25 cellular contexts compared by ENCODE assay signal in the genomic region with DNA sequence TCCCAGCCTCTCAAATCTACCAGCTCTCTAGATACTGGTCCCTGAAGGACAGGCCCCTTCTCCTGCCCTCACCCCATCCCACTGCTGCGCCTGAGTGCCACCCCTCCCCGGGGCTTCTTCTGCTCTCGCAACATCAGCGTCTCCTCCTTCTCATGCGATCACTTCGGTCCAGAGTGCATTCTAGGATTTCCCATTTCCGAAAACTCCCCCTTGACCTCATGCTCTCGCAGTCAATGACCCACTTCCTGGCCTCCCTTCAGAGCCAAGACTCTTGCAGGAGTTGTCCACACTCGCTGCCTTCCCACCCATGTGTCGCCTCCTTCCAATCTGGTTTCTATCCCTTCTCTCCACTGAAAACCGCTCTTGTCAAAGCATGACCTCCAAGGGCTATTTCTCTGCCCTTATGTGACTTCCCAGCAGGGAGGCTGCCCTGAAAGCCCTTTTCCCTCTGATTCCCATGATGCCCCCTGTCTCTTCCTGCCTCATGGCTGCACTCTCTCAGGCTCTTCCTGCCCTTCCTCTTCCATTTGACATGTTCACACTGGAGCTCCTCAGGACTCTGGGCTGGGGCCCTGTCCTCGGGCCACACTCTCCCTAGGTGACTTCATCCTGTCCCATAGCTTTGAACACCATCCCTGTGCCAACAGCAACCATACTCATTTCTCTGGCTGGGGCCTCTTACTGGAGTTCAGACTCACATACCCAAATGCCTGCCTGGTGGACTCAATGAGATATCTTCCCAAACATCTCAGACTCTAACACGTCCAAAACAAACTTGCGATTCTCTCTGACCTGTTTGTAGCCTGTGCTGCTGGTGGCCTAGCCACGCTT. TPM values are rescaled to one million over a fixed set of nuclear protein-coding genes. Genes with fewer than 3 reads are reported as not detected.
A peak's percentile ranks its signal among the peaks of the same experiment; 100 is the strongest.
DNase-seq lines count a peak whose midpoint lies in the region; ATAC-seq and TF ChIP-seq lines count a peak whose summit lies in the region.
"Had no signal": no experiment of that assay in that cellular context is flagged by ENCODE, and none has a peak within 500 bp of the region (broad histone marks: within the 10 kb centered on the region; RNA-seq: fewer than 3 reads in every experiment).

No MANE protein-coding gene starts in this region.

- H3K4me3 ChIP-seq in GM23248: no peak overlapping the region
- H3K4me3 ChIP-seq in NB4 (ENCODE audit: low read depth, low read length): no peak overlapping the region
- H3K4me3 ChIP-seq in esophagus muscularis mucosa: no peak overlapping the region
- H3K4me3 ChIP-seq: mucosa of descending colon, SJSA1, tibial artery had no signal

- peaks cover 48% of the 10 kb centered on the region for H3K36me3 ChIP-seq in GM23248 (ENCODE audit: low read depth)
- peaks cover 87 to 98% (median 95%) of the 10 kb centered on the region in 4 donors for H3K36me3 ChIP-seq in esophagus muscularis mucosa

- no peak overlapping the region for H2AFZ ChIP-seq in GM23248

- in situ Hi-C loops in GM23248 (cut with MboI): no loop called here

- peaks cover 32% of the 10 kb centered on the region for H3K79me2 ChIP-seq in GM23248 (ENCODE audit: insufficient read depth)

- H3K4me1 ChIP-seq in GM23248 (ENCODE audit: insufficient read depth) (peaks cover 24% of the 10 kb centered on the region), esophagus muscularis mucosa (peaks cover 4 to 19% (median 12%) of the 10 kb centered on the region in 4 donors)
- H3K4me1 ChIP-seq: tibial artery had no signal

- no peaks in the 10 kb centered on the region for H3K9me2 ChIP-seq in GM23248 (ENCODE audit: insufficient read depth)

- peaks cover 11% of the 10 kb centered on the region for H3K4me1 Mint-ChIP-seq in neural crest cell

- H3K27ac ChIP-seq in GM23248 (peak overlapping the region; percentile 68), esophagus muscularis mucosa (replicated peaks in 1 of 4) (peak overlapping the region; percentile 38 to 87 (median 62))
- H3K27ac ChIP-seq: SJSA1 had no signal

- peaks cover 8% of the 10 kb centered on the region for H3K36me3 Mint-ChIP-seq in neural crest cell (ENCODE audit: low read depth)

- peak; percentile 29 for DNase-seq in GM23248
- DNase-seq in NB4 (ENCODE audit: low read depth): peak; percentile 79
- DNase-seq in esophagus muscularis mucosa (ENCODE audit: extremely low spot score): no peak
- no peak for DNase-seq in neural crest cell (ENCODE audit: low read depth, low spot score)
- DNase-seq in T1000 (lab: John Stamatoyannopoulos, UW): no peak
- DNase-seq in NCI-H2029 (lab: John Stamatoyannopoulos, UW): no peak
- DNase-seq: activated CD4-positive, alpha-beta T cell treated with anti-CD3 and anti-CD28 coated beads for 48 hours; activated naive CD4-positive, alpha-beta T cell treated with anti-CD3 and anti-CD28 coated beads for 36 hours; GF-D8; kidney glomerular epithelial cell; mucosa of descending colon; NCI-H2081 treated with DMSO at 0.1 percent for 48 hours; NCI-H526 treated with DMSO at 0.1 percent for 48 hours; OCI-M1; small intestine; stimulated activated CD4-positive, alpha-beta T cell treated with anti-CD3 and anti-CD28 coated beads, Interleukin-4, amount 100 ng/mL, for 4 hours; stimulated activated CD8-positive, alpha-beta memory T cell treated with anti-CD3 and anti-CD28 coated beads, Interleukin-4, amount 100 ng/mL, for 48 hours; T-helper 9 cell; tibial artery had no signal

- H3F3A ChIP-seq in GM23248 (ENCODE audit: insufficient read depth): peaks cover 33% of the 10 kb centered on the region

- no peaks in the 10 kb centered on the region for H3K27me3 ChIP-seq in GM23248 (replicated peaks; ENCODE audit: insufficient read depth)
- H3K27me3 ChIP-seq in esophagus muscularis mucosa: no peaks in the 10 kb centered on the region
- H3K27me3 ChIP-seq: SJSA1, tibial artery had no signal

- no peak overlapping the region for H3K4me2 ChIP-seq in GM23248 (ENCODE audit: unreplicated experiment)

- H3K4me3 Mint-ChIP-seq in neural crest cell: no peak overlapping the region
- H3K4me3 Mint-ChIP-seq: activated naive CD4-positive, alpha-beta T cell treated with anti-CD3 and anti-CD28 coated beads for 36 hours; B cell had no signal

- TF ChIP-seq CTCF in NB4 (IDR thresholded peaks at IDR 0.05; ENCODE audit: low read depth, low read length) (no peak), esophagus muscularis mucosa (IDR thresholded peaks at IDR 0.05) (no peak), neural crest cell (conservative IDR thresholded peaks at IDR 0.05) (no peak)

- peak overlapping the region; percentile 13 for H3K27ac Mint-ChIP-seq in neural crest cell (ENCODE audit: unreplicated experiment)
- H3K27ac Mint-ChIP-seq: activated naive CD4-positive, alpha-beta T cell treated with anti-CD3 and anti-CD28 coated beads for 36 hours; B cell had no signal

- TF ChIP-seq EP300 in esophagus muscularis mucosa (IDR thresholded peaks at IDR 0.05): no peak

- peak overlapping the region; percentile 10; the same call in 1 of the 2 replicates for H3K9ac ChIP-seq in GM23248

- H4K20me1 ChIP-seq in GM23248 (ENCODE audit: insufficient read depth): 0 out of 2 replicates have a peak, but pooled peaks cover 4% of the 10 kb centered on the region

- intact Hi-C loops in esophagus muscularis mucosa (cut with DNase I): no loop called here

- H3K9me3 ChIP-seq in GM23248 (ENCODE audit: low read depth) (no peaks in the 10 kb centered on the region), esophagus muscularis mucosa (no peaks in the 10 kb centered on the region)
- H3K9me3 ChIP-seq: mucosa of descending colon, SJSA1, tibial artery had no signal

- WGBS in GM23248 (ENCODE audit: low coverage in 1 of 2, low lambda C conversion rate in 2 of 2, missing lambda C conversion rate in 2 of 2), 2 experiments: 79 to 86% methylated on average over 12 to 15 of the region's 15 CpGs
- WGBS in esophagus muscularis mucosa: 75% methylated on average over 15 of the region's 15 CpGs

- TF ChIP-seq POLR2A in NB4 (IDR thresholded peaks at IDR 0.05; ENCODE audit: extremely low read depth, insufficient read length): no peak
- TF ChIP-seq POLR2A in esophagus muscularis mucosa (IDR thresholded peaks at IDR 0.05; ENCODE audit: low read depth): no peak

- no peaks in the 10 kb centered on the region for H3K9me3 Mint-ChIP-seq in neural crest cell
- H3K9me3 Mint-ChIP-seq: activated naive CD4-positive, alpha-beta T cell treated with anti-CD3 and anti-CD28 coated beads for 36 hours had no signal

- no peak for ATAC-seq in SK-N-SH treated with all-trans-retinoic acid at 6 μM for 48 hours
- no peak for ATAC-seq in HG02852 (IDR thresholded peaks at IDR 0.05; ENCODE audit: unreplicated experiment)
- ATAC-seq: mucosa of descending colon had no signal

- no peaks in the 10 kb centered on the region for H3K27me3 Mint-ChIP-seq in neural crest cell (ENCODE audit: low read depth)
- H3K27me3 Mint-ChIP-seq: B cell had no signal

TF ChIP-seq in SK-N-SH treated with all-trans-retinoic acid at 6 μM for 48 hours, 23 proteins besides CTCF, POLR2A, EP300 and RAD21 (continues in another document):
- TF ChIP-seq ZFP30 (CRISPR knock-in tag; IDR thresholded peaks at IDR 0.05) (no peak), PPARA (CRISPR knock-in tag; IDR thresholded peaks at IDR 0.05; ENCODE audit: borderline replicate concordance) (no peak), BACH2 (CRISPR knock-in tag; IDR thresholded peaks at IDR 0.05; ENCODE audit: borderline replicate concordance) (no peak), OSR1 (CRISPR knock-in tag; IDR thresholded peaks at IDR 0.05) (no peak)
- TF ChIP-seq, protein P1, sequence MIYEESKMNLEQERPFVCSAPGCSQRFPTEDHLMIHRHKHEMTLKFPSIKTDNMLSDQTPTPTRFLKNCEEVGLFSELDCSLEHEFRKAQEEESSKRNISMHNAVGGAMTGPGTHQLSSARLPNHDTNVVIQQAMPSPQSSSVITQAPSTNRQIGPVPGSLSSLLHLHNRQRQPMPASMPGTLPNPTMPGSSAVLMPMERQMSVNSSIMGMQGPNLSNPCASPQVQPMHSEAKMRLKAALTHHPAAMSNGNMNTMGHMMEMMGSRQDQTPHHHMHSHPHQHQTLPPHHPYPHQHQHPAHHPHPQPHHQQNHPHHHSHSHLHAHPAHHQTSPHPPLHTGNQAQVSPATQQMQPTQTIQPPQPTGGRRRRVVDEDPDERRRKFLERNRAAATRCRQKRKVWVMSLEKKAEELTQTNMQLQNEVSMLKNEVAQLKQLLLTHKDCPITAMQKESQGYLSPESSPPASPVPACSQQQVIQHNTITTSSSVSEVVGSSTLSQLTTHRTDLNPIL (CRISPR knock-in tag; IDR thresholded peaks at IDR 0.05; ENCODE audit: low read depth): no peak
- TF ChIP-seq, protein P2, sequence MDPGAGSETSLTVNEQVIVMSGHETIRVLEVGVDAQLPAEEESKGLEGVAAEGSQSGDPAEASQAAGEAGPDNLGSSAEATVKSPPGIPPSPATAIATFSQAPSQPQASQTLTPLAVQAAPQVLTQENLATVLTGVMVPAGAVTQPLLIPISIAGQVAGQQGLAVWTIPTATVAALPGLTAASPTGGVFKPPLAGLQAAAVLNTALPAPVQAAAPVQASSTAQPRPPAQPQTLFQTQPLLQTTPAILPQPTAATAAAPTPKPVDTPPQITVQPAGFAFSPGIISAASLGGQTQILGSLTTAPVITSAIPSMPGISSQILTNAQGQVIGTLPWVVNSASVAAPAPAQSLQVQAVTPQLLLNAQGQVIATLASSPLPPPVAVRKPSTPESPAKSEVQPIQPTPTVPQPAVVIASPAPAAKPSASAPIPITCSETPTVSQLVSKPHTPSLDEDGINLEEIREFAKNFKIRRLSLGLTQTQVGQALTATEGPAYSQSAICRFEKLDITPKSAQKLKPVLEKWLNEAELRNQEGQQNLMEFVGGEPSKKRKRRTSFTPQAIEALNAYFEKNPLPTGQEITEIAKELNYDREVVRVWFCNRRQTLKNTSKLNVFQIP (CRISPR knock-in tag; IDR thresholded peaks at IDR 0.05; ENCODE audit: borderline replicate concordance, low read depth): no peak
- TF ChIP-seq, protein P3, sequence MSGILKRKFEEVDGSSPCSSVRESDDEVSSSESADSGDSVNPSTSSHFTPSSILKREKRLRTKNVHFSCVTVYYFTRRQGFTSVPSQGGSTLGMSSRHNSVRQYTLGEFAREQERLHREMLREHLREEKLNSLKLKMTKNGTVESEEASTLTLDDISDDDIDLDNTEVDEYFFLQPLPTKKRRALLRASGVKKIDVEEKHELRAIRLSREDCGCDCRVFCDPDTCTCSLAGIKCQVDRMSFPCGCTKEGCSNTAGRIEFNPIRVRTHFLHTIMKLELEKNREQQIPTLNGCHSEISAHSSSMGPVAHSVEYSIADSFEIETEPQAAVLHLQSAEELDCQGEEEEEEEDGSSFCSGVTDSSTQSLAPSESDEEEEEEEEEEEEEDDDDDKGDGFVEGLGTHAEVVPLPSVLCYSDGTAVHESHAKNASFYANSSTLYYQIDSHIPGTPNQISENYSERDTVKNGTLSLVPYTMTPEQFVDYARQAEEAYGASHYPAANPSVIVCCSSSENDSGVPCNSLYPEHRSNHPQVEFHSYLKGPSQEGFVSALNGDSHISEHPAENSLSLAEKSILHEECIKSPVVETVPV (CRISPR knock-in tag; IDR thresholded peaks at IDR 0.05): no peak

RNA-seq across cellular contexts. Expression of gene LDLRAD2, which starts 46.0 kb away (rescaled TPM):
- not detected in 2 replicates for total RNA-seq in GM23248 (2014; rRNA removed; shearing (Covaris generic))
- polyA plus RNA-seq in GM23248 (2016; fragmentation: Nextera tagmentation; extraction: Ambion mirVana): 8.5 and 13.2 TPM in 2 replicates
- total RNA-seq in esophagus muscularis mucosa (not detected), neural crest cell (0.40 and 0.55 TPM in 2 replicates)
- total RNA-seq: activated naive CD4-positive, alpha-beta T cell treated with anti-CD3 and anti-CD28 coated beads for 36 hours; fibroblast of villous mesenchyme; omental fat pad; SJSA1 had no signal

Comparison
In these comparisons a context has a peak if more than half of its experiments do, and no peak if none do; other contexts are left out.
1. DNase-seq: peak in GM23248 (single experiment) and NB4 (single experiment); none in esophagus muscularis mucosa (single experiment), neural crest cell (single experiment), T1000 (single experiment) and NCI-H2029 (single experiment).